In the genomic region with DNA sequence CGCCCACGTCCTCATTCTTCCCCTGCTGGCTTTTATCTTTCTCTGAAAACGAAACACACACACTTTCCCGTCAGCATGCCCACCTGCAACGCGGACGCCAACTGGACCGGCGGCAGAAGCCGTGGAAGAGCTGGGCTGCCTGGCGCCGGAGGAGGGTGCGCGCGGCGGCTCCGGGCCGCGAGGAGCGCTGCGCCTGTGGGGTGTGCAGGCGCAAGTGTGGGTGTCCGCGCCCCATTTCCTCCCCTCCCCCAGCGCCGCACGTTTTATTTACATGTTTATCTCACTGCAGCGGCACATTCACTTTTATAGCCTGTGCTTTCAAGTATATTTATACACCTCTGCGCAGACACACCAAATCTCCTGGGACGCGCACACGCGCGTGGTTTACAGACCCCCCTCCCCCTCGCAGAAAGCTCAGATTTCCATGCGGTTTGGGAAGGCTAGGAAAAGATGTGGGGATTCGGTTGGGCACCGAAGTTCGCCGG, we compare ENCODE assay signal across 10 cellular contexts. TPM values are rescaled to one million over a fixed set of nuclear protein-coding genes. Genes with fewer than 3 reads are reported as not detected.
DNase-seq lines count a peak whose midpoint lies in the region; ATAC-seq and TF ChIP-seq lines count a peak whose summit lies in the region.
"Had no signal": no experiment of that assay in that cellular context is flagged by ENCODE, and none has a peak within 500 bp of the region (broad histone marks: within the 10 kb centered on the region; RNA-seq: fewer than 3 reads in every experiment).

No MANE protein-coding gene starts in this region.

- no peak for TF ChIP-seq POLR2A in testis (IDR thresholded peaks at IDR 0.05)

- H3K27ac ChIP-seq in iPS-20b (ENCODE audit: low read length) = no peak overlapping the region
- H3K27ac ChIP-seq in testis = no peak overlapping the region
- no peak overlapping the region for H3K27ac ChIP-seq in dorsolateral prefrontal cortex
- H3K27ac ChIP-seq in A673 (ENCODE audit: low read depth, low read length, poor library complexity, severe bottlenecking) = no peak overlapping the region

- no peak for TF ChIP-seq CTCF in testis (IDR thresholded peaks at IDR 0.05)
- no peak for TF ChIP-seq CTCF in dorsolateral prefrontal cortex (IDR thresholded peaks at IDR 0.05 in 54 of 56, conservative IDR thresholded peaks at IDR 0.05 in 2 of 56; ENCODE audit: low read depth in 1 of 56, partially characterized antibody in 56 of 56)
- TF ChIP-seq CTCF in A673 (conservative IDR thresholded peaks at IDR 0.05; ENCODE audit: low read depth, low read length) = no peak
- TF ChIP-seq CTCF in GM10248 (IDR thresholded peaks at IDR 0.05; ENCODE audit: control extremely low read depth, extremely low read depth, low read depth, missing control alignments) = no peak

- H3K9ac ChIP-seq in iPS-20b (ENCODE audit: low read depth, low read length) = peak overlapping the region; percentile 7; the same call in 1 of the 2 replicates

- no peak overlapping the region for H3K27ac Mint-ChIP-seq in activated naive CD4-positive, alpha-beta T cell treated with anti-CD3 and anti-CD28 coated beads, Interleukin-2, amount 50 U/mL, for 24 hours
- H3K27ac Mint-ChIP-seq in T-helper 17 cell = no peak overlapping the region

- intact Hi-C loops in testis (cut with DNase I; ENCODE audit: low total_unique reads) = no loop called here
- intact Hi-C loops in dorsolateral prefrontal cortex (cut with DNase I) = loop anchor here (10.0 kb wide), 2 partner anchors 1893 to 1903 kb away; a partner anchor contains a TSS
- intact Hi-C loops in A673 (cut with micrococcal nuclease; ENCODE audit: unreplicated experiment) = no loop called here

- H3K4me3 Mint-ChIP-seq in activated naive CD4-positive, alpha-beta T cell treated with anti-CD3 and anti-CD28 coated beads, Interleukin-2, amount 50 U/mL, for 24 hours = peak overlapping the region; percentile 36
- H3K4me3 Mint-ChIP-seq in T-helper 17 cell = peak overlapping the region; percentile 68

- no peak for ATAC-seq in T-helper 17 cell

- BruUV-seq in A673 (replicated peaks; lab: Mats Ljungman, UMichigan) = no TSS peak

- peaks cover 17% of the 10 kb centered on the region; the same call in 1 of the 2 replicates for H3K4me1 ChIP-seq in iPS-20b (ENCODE audit: insufficient read depth, low read length)
- peaks cover 9% of the 10 kb centered on the region for H3K4me1 ChIP-seq in testis
- H3K4me1 ChIP-seq in A673 (ENCODE audit: insufficient read depth, low read length, poor library complexity, severe bottlenecking) = peaks cover 13% of the 10 kb centered on the region

- H3K27me3 ChIP-seq in iPS-20b (ENCODE audit: insufficient read depth, low read length) (peaks cover 100% of the 10 kb centered on the region), testis (no peaks in the 10 kb centered on the region), dorsolateral prefrontal cortex (peaks cover 50 to 100% (median 100%) of the 10 kb centered on the region in 45 donors), A673 (replicated peaks; ENCODE audit: insufficient read depth, low read depth, low read length, poor library complexity) (no peaks in the 10 kb centered on the region)

- no peak for DNase-seq in activated naive CD4-positive, alpha-beta T cell treated with Interleukin-2 at 50 U/mL for 16 hours
- DNase-seq in T-helper 17 cell = no peak
- no peak for DNase-seq in testis
- DNase-seq in dorsolateral prefrontal cortex = no peak
- DNase-seq in A673 (ENCODE audit: low spot score) = no peak
- no peak for DNase-seq in GM10248 (ENCODE audit: extremely low spot score)
- DNase-seq: NCI-H2029 had no signal

- H3K36me3 ChIP-seq in iPS-20b (ENCODE audit: insufficient read depth, low read depth, low read length) (no peaks in the 10 kb centered on the region), testis (ENCODE audit: low read depth, missing control alignments) (no peaks in the 10 kb centered on the region), A673 (ENCODE audit: insufficient read depth, low read length, poor library complexity, severe bottlenecking) (no peaks in the 10 kb centered on the region)

- peaks cover 74% of the 10 kb centered on the region for H3K27me3 Mint-ChIP-seq in activated naive CD4-positive, alpha-beta T cell treated with anti-CD3 and anti-CD28 coated beads, Interleukin-2, amount 50 U/mL, for 24 hours
- peaks cover 97% of the 10 kb centered on the region for H3K27me3 Mint-ChIP-seq in T-helper 17 cell

- peaks cover 23% of the 10 kb centered on the region for H3K9me3 Mint-ChIP-seq in activated naive CD4-positive, alpha-beta T cell treated with anti-CD3 and anti-CD28 coated beads, Interleukin-2, amount 50 U/mL, for 24 hours

- CTCF ChIA-PET in A673 (lab: Charles Lee) = no interaction called here
- CTCF ChIA-PET in GM10248 (lab: Yijun Ruan, JAX) = no interaction called here

- POLR2A ChIA-PET in A673 (lab: Charles Lee; ENCODE audit: low non-redundant PET) = no interaction called here
- POLR2A ChIA-PET in GM10248 (lab: Yijun Ruan, JAX) = no interaction called here

- peak overlapping the region; percentile 63 for H3K4me3 ChIP-seq in iPS-20b (ENCODE audit: low read length)
- H3K4me3 ChIP-seq in testis = peak overlapping the region; percentile 18 to 56
- H3K4me3 ChIP-seq in dorsolateral prefrontal cortex = peak overlapping the region in 15 of 59 donors; percentile 7 to 59 (median 31)
- H3K4me3 ChIP-seq in A673 (ENCODE audit: low read depth, low read length, poor library complexity, severe bottlenecking) = no peak overlapping the region

- H3K36me3 Mint-ChIP-seq in activated naive CD4-positive, alpha-beta T cell treated with anti-CD3 and anti-CD28 coated beads, Interleukin-2, amount 50 U/mL, for 24 hours = peaks cover 3% of the 10 kb centered on the region
- H3K36me3 Mint-ChIP-seq in T-helper 17 cell (ENCODE audit: low read depth) = peaks cover 2% of the 10 kb centered on the region

- H3K9me3 ChIP-seq in T-helper 17 cell (ENCODE audit: control insufficient read depth, low read length, poor library complexity, severe bottlenecking) (no peaks in the 10 kb centered on the region), iPS-20b (ENCODE audit: insufficient read depth, low read depth, low read length) (no peaks in the 10 kb centered on the region), testis (no peaks in the 10 kb centered on the region), A673 (ENCODE audit: low read depth, low read length, poor library complexity, severe bottlenecking) (no peaks in the 10 kb centered on the region)

- H3K4me1 Mint-ChIP-seq in activated naive CD4-positive, alpha-beta T cell treated with anti-CD3 and anti-CD28 coated beads, Interleukin-2, amount 50 U/mL, for 24 hours = peaks cover 35% of the 10 kb centered on the region
- H3K4me1 Mint-ChIP-seq in T-helper 17 cell = peaks cover 2% of the 10 kb centered on the region

- 5% methylated on average over 27 to 40 of the region's 40 CpGs for WGBS in testis, 2 donors

RNA-seq across cellular contexts. Expression of a gene that starts 1.5 kb away (rescaled TPM):
- not detected for total RNA-seq in T-helper 17 cell
- total RNA-seq in testis = 1 to 10 TPM in 1 of 2 donors, under 1 TPM in 1; 0.93 to 2.3 TPM
- 2.6 TPM for polyA plus RNA-seq in testis (ENCODE audit: insufficient read depth, low read depth, low replicate concordance)
- not detected for total RNA-seq in dorsolateral prefrontal cortex
- total RNA-seq in A673 (2021) = 0.90 and 2.0 TPM in 2 replicates
- total RNA-seq: temporal lobe had no signal

Comparison
In these comparisons a context has a peak if more than half of its experiments do, and no peak if none do; other contexts are left out.
1. intact Hi-C loops: an anchor here in dorsolateral prefrontal cortex (10.0 kb wide); none called in testis and A673.